28 cellular contexts compared by ENCODE assay signal in genomic region chr3:97009427-97010019, GRCh38.
DNase-seq lines count a peak whose midpoint lies in the region; ATAC-seq, FAIRE-seq and TF ChIP-seq lines count a peak whose summit lies in the region.
"Had no signal": no experiment of that assay in that cellular context is flagged by ENCODE, and none has a peak within 500 bp of the region (broad histone marks: within the 10 kb centered on the region; RNA-seq: fewer than 3 reads in every experiment).

No MANE protein-coding gene starts in this region.

- POLR2A ChIA-PET in H1 (lab: Charles Lee; ENCODE audit: partially characterized antibody): no interaction called here

- TF ChIP-seq CTCF in GM23338 (conservative IDR thresholded peaks at IDR 0.05; ENCODE audit: low read depth in 2 of 2): no peak
- TF ChIP-seq CTCF in H1 (IDR thresholded peaks at IDR 0.05; ENCODE audit: control extremely low read depth in 1 of 3, insufficient read depth in 1 of 3, low read depth in 1 of 3, low read length in 3 of 3): no peak

- no peaks in the 10 kb centered on the region for H4K20me1 ChIP-seq in GM23338 (replicated peaks; ENCODE audit: insufficient read depth)
- H4K20me1 ChIP-seq in H1 (replicated peaks in 1 of 2; ENCODE audit: control insufficient read depth in 1 of 2, insufficient read depth in 2 of 2, low read length in 2 of 2): no peaks in the 10 kb centered on the region
- H4K20me1 ChIP-seq: BLaER1 had no signal

- H4K91ac ChIP-seq in H1 (replicated peaks; ENCODE audit: insufficient read length, low read length): no peak overlapping the region

- H3K4me2 ChIP-seq in GM23338: peak overlapping the region; percentile 48; the same call in 1 of the 2 replicates
- peak overlapping the region; percentile 15 to 41; a peak in 3 of 4 replicates for H3K4me2 ChIP-seq in H1 (ENCODE audit: insufficient read depth in 1 of 2, low read depth in 2 of 2, low read length in 2 of 2)
- H3K4me2 ChIP-seq: BLaER1, SK-N-SH had no signal

- H2AFZ ChIP-seq in GM23338 (0 out of 2 replicates have a peak overlapping the region, but pooled peaks have one; percentile 86), H1 (ENCODE audit: low read length) (peak overlapping the region; percentile 55; the same call in 1 of the 2 replicates)

- CTCF ChIA-PET in H1 (lab: Charles Lee; ENCODE audit: partially characterized antibody): no interaction called here

- TF ChIP-seq POLR2A in H1 (IDR thresholded peaks at IDR 0.05; ENCODE audit: control extremely low read depth in 1 of 2, low read depth in 2 of 2, low read length in 2 of 2): no peak

- H3K4me3 Mint-ChIP-seq in GM23338: no peak overlapping the region
- H3K4me3 Mint-ChIP-seq: activated naive CD8-positive, alpha-beta T cell; stimulated activated memory B cell treated with anti-CD40 and anti-IgM and Interleukin-4, amounts not matched to agents 10 μg/mL and 1 μg/mL and 100 μg/mL, for 72 hours had no signal

- peaks cover 15% of the 10 kb centered on the region for H3K9me3 Mint-ChIP-seq in GM23338

- peaks cover 13% of the 10 kb centered on the region for H3K36me3 Mint-ChIP-seq in GM23338 (ENCODE audit: low read depth)
- H3K36me3 Mint-ChIP-seq: activated naive CD8-positive, alpha-beta T cell; stimulated activated memory B cell treated with anti-CD40 and anti-IgM and Interleukin-4, amounts not matched to agents 10 μg/mL and 1 μg/mL and 100 μg/mL, for 72 hours had no signal

- H3K79me2 ChIP-seq in GM23338 (replicated peaks; ENCODE audit: insufficient read depth) (no peaks in the 10 kb centered on the region), H1 (ENCODE audit: control insufficient read depth in 1 of 2, insufficient read depth in 2 of 2, low read length in 2 of 2) (no peaks in the 10 kb centered on the region)

- H2BK12ac ChIP-seq in H1 (ENCODE audit: low read depth, low read length): peak overlapping the region; percentile 81; the same call in 1 of the 2 replicates

- H3K27me3 ChIP-seq in GM23338 (ENCODE audit: insufficient read depth) (no peaks in the 10 kb centered on the region), H1 (replicated peaks in 1 of 4; ENCODE audit: control insufficient read depth in 3 of 4, extremely low read depth in 1 of 4, insufficient read depth in 3 of 4, low read length in 3 of 4) (peaks cover 0 to 1% (median 0%) of the 10 kb centered on the region in 4 experiments; a peak in 1 of 7 replicates)
- H3K27me3 ChIP-seq: BLaER1, testis, vagina had no signal

- 0 out of 2 replicates have a peak overlapping the region, but pooled peaks have one; percentile 19 for H2BK5ac ChIP-seq in H1 (ENCODE audit: low read depth, low read length)

- no peak overlapping the region for H3K27ac Mint-ChIP-seq in GM23338
- H3K27ac Mint-ChIP-seq: activated naive CD8-positive, alpha-beta T cell; stimulated activated memory B cell treated with anti-CD40 and anti-IgM and Interleukin-4, amounts not matched to agents 10 μg/mL and 1 μg/mL and 100 μg/mL, for 72 hours had no signal

- peaks cover 2% of the 10 kb centered on the region for H3K27me3 Mint-ChIP-seq in GM23338 (ENCODE audit: insufficient read depth, low read depth, poor library complexity)
- H3K27me3 Mint-ChIP-seq: activated naive CD8-positive, alpha-beta T cell; stimulated activated memory B cell treated with anti-CD40 and anti-IgM and Interleukin-4, amounts not matched to agents 10 μg/mL and 1 μg/mL and 100 μg/mL, for 72 hours had no signal

- no peak overlapping the region for H3K14ac ChIP-seq in H1 (ENCODE audit: insufficient read length)

- no peak overlapping the region for H3K56ac ChIP-seq in H1 (replicated peaks; ENCODE audit: insufficient read length, low read depth, low read length)

- peak; percentile 58 for FAIRE-seq in H1 (lab: Jason Lieb, UNC)
- FAIRE-seq: astrocyte, GM12892, RCC 7860, small intestine had no signal

- H4K8ac ChIP-seq in H1 (ENCODE audit: extremely low read depth, insufficient read depth, low read length): no peak overlapping the region

- H3K9me3 ChIP-seq in H1 (ENCODE audit: insufficient read depth in 2 of 2, low read depth in 1 of 2, low read length in 1 of 2): no peaks in the 10 kb centered on the region
- H3K9me3 ChIP-seq: BLaER1, HAP-1, SK-N-SH, testis, vagina had no signal

- no peak overlapping the region for H3K23ac ChIP-seq in H1 (ENCODE audit: insufficient read length)

- H3K4me3 ChIP-seq in GM23338: no peak overlapping the region
- H3K4me3 ChIP-seq in H1 (ENCODE audit: extremely low read depth in 1 of 4, insufficient read depth in 2 of 4, low read depth in 3 of 4, low read length in 4 of 4): no peak overlapping the region
- H3K4me3 ChIP-seq: BLaER1, HAP-1, testis, vagina had no signal

- no peak overlapping the region for H3K27ac ChIP-seq in GM23338 (ENCODE audit: low read depth)
- peak overlapping the region; percentile 9; the same call in 1 of the 2 replicates for H3K27ac ChIP-seq in H1 (ENCODE audit: low read depth, low read length)
- H3K27ac ChIP-seq: BLaER1, testis, vagina, VCaP had no signal

- DNase-seq in GM23338 (ENCODE audit: low spot score) (peak; percentile 58), NCI-H82 (lab: John Stamatoyannopoulos, UW) (peak; percentile 98), H1 (ENCODE audit: low read depth in 1 of 2, low spot score in 2 of 2) (peak in 1 of 2 experiments; percentile 58), retina (peak; percentile 3), midbrain (lab: John Stamatoyannopoulos, UW) (no peak), NOMO-1 treated with dmso at 0.1 percent for 144 hours (lab: John Stamatoyannopoulos, UW; ENCODE audit: unreplicated experiment) (no peak)
- no peak for DNase-seq in stimulated activated CD8-positive, alpha-beta memory T cell treated with anti-CD3 and anti-CD28 coated beads, Interleukin-4, amount 100 ng/mL, for 48 hours
- DNase-seq: activated CD8-positive, alpha-beta memory T cell treated with anti-CD3 and anti-CD28 coated beads, Interleukin-2, amount 50 U/mL, for 4 hours; caudate nucleus; dermis blood vessel endothelial cell; left cardiac atrium; mesenchymal stem cell; occipital lobe; SK-N-SH; small intestine; stimulated activated CD4-positive, alpha-beta T cell treated with anti-CD3 and anti-CD28 coated beads, Interleukin-2, amount 100 ng/mL, for 24 hours; T-helper 2 cell; testis had no signal

- H3K9me2 ChIP-seq in GM23338 (ENCODE audit: insufficient read depth): 0 out of 2 replicates have a peak, but pooled peaks cover 11% of the 10 kb centered on the region
- H3K9me2 ChIP-seq: SK-N-SH had no signal

- no peaks in the 10 kb centered on the region for H3K79me1 ChIP-seq in H1 (ENCODE audit: low read depth, low read length)

- no peak overlapping the region for H2BK15ac ChIP-seq in H1 (ENCODE audit: low read length)

- 0 out of 2 replicates have a peak, but pooled peaks cover 4% of the 10 kb centered on the region for H3K4me1 ChIP-seq in GM23338 (ENCODE audit: insufficient read depth)
- H3K4me1 ChIP-seq in H1 (replicated peaks in 1 of 4; ENCODE audit: control insufficient read depth in 3 of 4, insufficient read depth in 4 of 4, low read length in 3 of 4): peaks cover 0 to 6% (median 2%) of the 10 kb centered on the region in 4 experiments; a peak in 4 of 7 replicates
- H3K4me1 ChIP-seq: HAP-1, testis, vagina had no signal

- H3K36me3 ChIP-seq in GM23338 (ENCODE audit: insufficient read depth) (no peaks in the 10 kb centered on the region), H1 (ENCODE audit: control insufficient read depth in 2 of 4, insufficient read depth in 4 of 4, low read length in 3 of 4) (no peaks in the 10 kb centered on the region)
- H3K36me3 ChIP-seq: BLaER1, HAP-1, vagina had no signal

- peak in 1 of 2 experiments; percentile 87; a peak in 1 of 3 replicates for TF ChIP-seq EP300 in H1 (IDR thresholded peaks at IDR 0.05; ENCODE audit: borderline replicate concordance in 1 of 2, low read depth in 2 of 2, low read length in 2 of 2)

- no peak overlapping the region for H2BK20ac ChIP-seq in H1 (ENCODE audit: low read length)

- H3K18ac ChIP-seq in H1 (ENCODE audit: extremely low read depth, low read length): no peak overlapping the region

- peaks cover 8% of the 10 kb centered on the region; the same call in 2 of the 3 replicates for H3K4me1 Mint-ChIP-seq in GM23338
- H3K4me1 Mint-ChIP-seq: stimulated activated memory B cell treated with anti-CD40 and anti-IgM and Interleukin-4, amounts not matched to agents 10 μg/mL and 1 μg/mL and 100 μg/mL, for 72 hours had no signal

- H3K23me2 ChIP-seq in H1 (ENCODE audit: low read depth, low read length): no peaks in the 10 kb centered on the region

- peak; percentile 78 for ATAC-seq in GM23338
- ATAC-seq in HG03159 (IDR thresholded peaks at IDR 0.05; ENCODE audit: unreplicated experiment): no peak
- ATAC-seq: stimulated activated memory B cell treated with anti-CD40 and anti-IgM and Interleukin-4, amounts not matched to agents 10 μg/mL and 1 μg/mL and 100 μg/mL, for 72 hours had no signal

- no peak overlapping the region for H3K9ac ChIP-seq in H1 (replicated peaks in 1 of 4; ENCODE audit: extremely low read depth in 1 of 4, low read depth in 3 of 4, low read length in 3 of 4)
- H3K9ac ChIP-seq: BLaER1, SK-N-SH had no signal

- H2AK5ac ChIP-seq in H1 (ENCODE audit: low read depth, low read length): no peak overlapping the region

- H2BK120ac ChIP-seq in H1 (replicated peaks; ENCODE audit: low read depth, low read length): no peak overlapping the region

- 84% methylated on average over 7 of the region's 7 CpGs; no CpG with 5 or more reads in 1 of the 2 experiments for WGBS in H1 (ENCODE audit: extremely low coverage in 1 of 2, insufficient coverage in 1 of 2, insufficient read length in 1 of 2, insufficient replicate concordance in 2 of 2, low coverage in 1 of 2, low lambda C conversion rate in 2 of 2, missing lambda C conversion rate in 1 of 2), 2 experiments

- no peak overlapping the region for H3K4ac ChIP-seq in H1 (replicated peaks; ENCODE audit: insufficient read length, low read depth, low read length)

- TF ChIP-seq RAD21 in H1 (IDR thresholded peaks at IDR 0.05 in 1 of 2, conservative IDR thresholded peaks at IDR 0.05 in 1 of 2; ENCODE audit: low read depth in 2 of 2, low read length in 2 of 2): no peak; a peak in 1 of 4 replicates

- H4K5ac ChIP-seq in H1 (ENCODE audit: insufficient read length, low read depth, low read length): no peak overlapping the region

- H3F3A ChIP-seq in GM23338 (replicated peaks; ENCODE audit: low read depth): no peaks in the 10 kb centered on the region

TF ChIP-seq in H1, 55 proteins besides CTCF, POLR2A, EP300 and RAD21 (continues in another document):
- TF ChIP-seq HDAC2 (IDR thresholded peaks at IDR 0.05; ENCODE audit: borderline replicate concordance in 1 of 2, low read depth in 2 of 2, low read length in 2 of 2) (0 out of 4 replicates have a peak, but pooled peaks of 1 of the 2 experiments have one; percentile 36), MAX (IDR thresholded peaks at IDR 0.05) (no peak), EGR1 (IDR thresholded peaks at IDR 0.05; ENCODE audit: borderline replicate concordance, low read depth, low read length) (no peak), HDAC6 (IDR thresholded peaks at IDR 0.05; ENCODE audit: low read depth, low read length) (no peak)

Comparison
In these comparisons a context has a peak if more than half of its experiments do, and no peak if none do; other contexts are left out.
1. DNase-seq: peak in GM23338 (single experiment), NCI-H82 (single experiment) and retina (single experiment); none in midbrain (single experiment), stimulated activated CD8-positive, alpha-beta memory T cell treated with anti-CD3 and anti-CD28 coated beads, Interleukin-4, amount 100 ng/mL, for 48 hours (single experiment) and NOMO-1 treated with dmso at 0.1 percent for 144 hours (single experiment).